21 cellular contexts compared by ENCODE assay signal in genomic region chr18:70046796-70047195, GRCh38.
DNase-seq lines count a peak whose midpoint lies in the region; ATAC-seq lines count a peak whose summit lies in the region.
"Had no signal": no experiment of that assay in that cellular context is flagged by ENCODE, and none has a peak within 500 bp of the region (broad histone marks: within the 10 kb centered on the region; RNA-seq: fewer than 3 reads in every experiment).

No MANE protein-coding gene starts in this region.

- H3K4me1 Mint-ChIP-seq in activated T-helper 17 cell treated with anti-CD3 and anti-CD28 coated beads, Interleukin-2, amount 50 U/mL, for 72 hours: no peaks in the 10 kb centered on the region
- H3K4me1 Mint-ChIP-seq: activated CD4-positive, alpha-beta T cell treated with anti-CD3 and anti-CD28 coated beads, Interleukin-2, amount 10 ng/mL, durations not matched to agents 7 days and 5 days had no signal

- H3K9me3 Mint-ChIP-seq in activated T-helper 17 cell treated with anti-CD3 and anti-CD28 coated beads, Interleukin-2, amount 50 U/mL, for 72 hours: no peaks in the 10 kb centered on the region
- H3K9me3 Mint-ChIP-seq: activated CD4-positive, alpha-beta T cell treated with anti-CD3 and anti-CD28 coated beads, Interleukin-2, amount 10 ng/mL, durations not matched to agents 7 days and 5 days; activated naive CD4-positive, alpha-beta T cell treated with anti-CD3 and anti-CD28 coated beads, Interleukin-2, amount 50 U/mL, for 72 hours had no signal

- peak overlapping the region; percentile 43 for H3K27ac Mint-ChIP-seq in activated T-helper 17 cell treated with anti-CD3 and anti-CD28 coated beads, Interleukin-2, amount 50 U/mL, for 72 hours
- H3K27ac Mint-ChIP-seq: activated CD4-positive, alpha-beta T cell treated with anti-CD3 and anti-CD28 coated beads, Interleukin-2, amount 10 ng/mL, durations not matched to agents 7 days and 5 days; activated naive CD4-positive, alpha-beta T cell treated with anti-CD3 and anti-CD28 coated beads, Interleukin-2, amount 50 U/mL, for 72 hours had no signal

- H3K4me2 ChIP-seq in skeletal muscle satellite cell (ENCODE audit: low read length): peak overlapping the region; percentile 68

- no peaks in the 10 kb centered on the region for H3K27me3 Mint-ChIP-seq in activated T-helper 17 cell treated with anti-CD3 and anti-CD28 coated beads, Interleukin-2, amount 50 U/mL, for 72 hours
- H3K27me3 Mint-ChIP-seq: activated CD4-positive, alpha-beta T cell treated with anti-CD3 and anti-CD28 coated beads, Interleukin-2, amount 10 ng/mL, durations not matched to agents 7 days and 5 days had no signal

- H3K36me3 ChIP-seq in skeletal muscle satellite cell (ENCODE audit: insufficient read depth, low read length): peaks cover 4% of the 10 kb centered on the region
- H3K36me3 ChIP-seq: prostate gland, thoracic aorta, vagina had no signal

- H3K4me1 ChIP-seq in skeletal muscle satellite cell (ENCODE audit: control insufficient read depth, insufficient read depth, low read length): peaks cover 48% of the 10 kb centered on the region
- H3K4me1 ChIP-seq: esophagus muscularis mucosa, prostate gland, vagina had no signal

- H3K4me3 ChIP-seq in skeletal muscle satellite cell (ENCODE audit: low read length): peak overlapping the region; percentile 63
- H3K4me3 ChIP-seq: esophagus muscularis mucosa, prostate gland, skin epidermis, thoracic aorta, vagina had no signal

- peak; percentile 5 for DNase-seq in GM03348 (ENCODE audit: low spot score)
- peak; percentile 48 for DNase-seq in fibroblast of peridontal ligament (ENCODE audit: extremely low read depth)
- no peak for DNase-seq in NCI-H1694 (lab: John Stamatoyannopoulos, UW)
- DNase-seq in inferior parietal cortex (ENCODE audit: extremely low spot score): no peak
- DNase-seq: activated CD4-positive, alpha-beta T cell treated with anti-CD3 and anti-CD28 coated beads, Interleukin-2, amount 10 ng/mL, durations not matched to agents 7 days and 5 days; DMS79 treated with DMSO at 0.1 percent for 48 hours; heart left ventricle; NCI-H1417; NCI-H510A; stimulated activated CD4-positive, alpha-beta T cell treated with anti-CD3 and anti-CD28 coated beads, Interleukin-4, amount 100 ng/mL, for 1 hour; stimulated activated naive CD4-positive, alpha-beta T cell had no signal

- no peaks in the 10 kb centered on the region for H3K27me3 ChIP-seq in skeletal muscle satellite cell (ENCODE audit: control insufficient read depth, insufficient read depth, low read length)
- H3K27me3 ChIP-seq: esophagus muscularis mucosa, heart left ventricle, vagina had no signal

- no peaks in the 10 kb centered on the region for H3K9me3 ChIP-seq in skeletal muscle satellite cell (replicated peaks; ENCODE audit: low read length)
- H3K9me3 ChIP-seq: esophagus muscularis mucosa, heart left ventricle, prostate gland, thoracic aorta, vagina had no signal

- no peak for ATAC-seq in activated T-helper 17 cell treated with anti-CD3 and anti-CD28 coated beads, Interleukin-2, amount 50 U/mL, for 72 hours (replicated peaks)
- no peak for ATAC-seq in GM19397 (IDR thresholded peaks at IDR 0.05; ENCODE audit: unreplicated experiment)
- ATAC-seq: activated naive CD4-positive, alpha-beta T cell treated with anti-CD3 and anti-CD28 coated beads, Interleukin-2, amount 50 U/mL, for 72 hours; Panc1 had no signal

- peak overlapping the region; percentile 69 for H3K9ac ChIP-seq in skeletal muscle satellite cell (ENCODE audit: low read depth, low read length)

- no peak overlapping the region for H3K4me3 Mint-ChIP-seq in activated T-helper 17 cell treated with anti-CD3 and anti-CD28 coated beads, Interleukin-2, amount 50 U/mL, for 72 hours
- H3K4me3 Mint-ChIP-seq: activated CD4-positive, alpha-beta T cell treated with anti-CD3 and anti-CD28 coated beads, Interleukin-2, amount 10 ng/mL, durations not matched to agents 7 days and 5 days had no signal

- H3K36me3 Mint-ChIP-seq in activated T-helper 17 cell treated with anti-CD3 and anti-CD28 coated beads, Interleukin-2, amount 50 U/mL, for 72 hours (ENCODE audit: low read depth): peaks cover 32% of the 10 kb centered on the region

Comparison
In these comparisons a context has a peak if more than half of its experiments do, and no peak if none do; other contexts are left out.
1. DNase-seq: peak in GM03348 (single experiment) and fibroblast of peridontal ligament (single experiment); none in NCI-H1694 (single experiment) and inferior parietal cortex (single experiment).